In genomic region chr11:936199-936598, GRCh38 we compare ENCODE assay signal across 14 cellular contexts.
"Had no signal": no experiment of that assay in that cellular context is flagged by ENCODE, and none has a peak within 500 bp of the region (broad histone marks: within the 10 kb centered on the region; RNA-seq: fewer than 3 reads in every experiment).

No MANE protein-coding gene starts in this region.

- H3K27me3 ChIP-seq: ascending aorta, dorsolateral prefrontal cortex, esophagus muscularis mucosa had no signal

- H3K9me3 ChIP-seq: ascending aorta, esophagus muscularis mucosa had no signal

- H3K27me3 Mint-ChIP-seq: activated T-helper 17 cell treated with anti-CD3 and anti-CD28 coated beads, Interleukin-2, amount 50 U/mL, for 72 hours; naive B cell; T-cell; type B pancreatic cell had no signal

- H3K4me3 ChIP-seq: ascending aorta, dorsolateral prefrontal cortex, esophagus muscularis mucosa, SK-N-MC, skin epidermis had no signal

- H3K4me3 Mint-ChIP-seq: activated T-helper 17 cell treated with anti-CD3 and anti-CD28 coated beads, Interleukin-2, amount 50 U/mL, for 72 hours; naive B cell; type B pancreatic cell had no signal

- H3K9me3 Mint-ChIP-seq: activated T-helper 17 cell treated with anti-CD3 and anti-CD28 coated beads, Interleukin-2, amount 50 U/mL, for 72 hours; naive B cell; T-cell; type B pancreatic cell had no signal

- ATAC-seq: activated T-helper 17 cell treated with anti-CD3 and anti-CD28 coated beads, Interleukin-2, amount 50 U/mL, for 72 hours; stimulated activated naive CD8-positive, alpha-beta T cell treated with anti-CD3 and anti-CD28 coated beads, Interleukin-15, Interleukin-2, amounts not matched to agents 100 U/mL and 50 U/mL, for 24 hours; T-cell had no signal

- DNase-seq: activated CD4-positive, CD25-positive, alpha-beta regulatory T cell treated with anti-CD3 and anti-CD28 coated beads, Interleukin-2, amount 50 U/mL, for 72 hours; activated naive CD4-positive, alpha-beta T cell treated with Interleukin-2 at 50 U/mL for 16 hours; dorsolateral prefrontal cortex; hippocampal formation; naive B cell; stimulated activated naive CD8-positive, alpha-beta T cell treated with anti-CD3 and anti-CD28 coated beads, Interleukin-15, Interleukin-2, amounts not matched to agents 100 U/mL and 50 U/mL, for 24 hours; T-cell; T-helper 9 cell had no signal

- H3K27ac ChIP-seq: ascending aorta, dorsolateral prefrontal cortex, esophagus muscularis mucosa, SK-N-MC, skin epidermis had no signal

- H3K36me3 Mint-ChIP-seq: naive B cell had no signal

- H3K27ac Mint-ChIP-seq: activated T-helper 17 cell treated with anti-CD3 and anti-CD28 coated beads, Interleukin-2, amount 50 U/mL, for 72 hours; naive B cell; T-cell; type B pancreatic cell had no signal
